1 cellular context compared by ENCODE assay signal in the genomic region with DNA sequence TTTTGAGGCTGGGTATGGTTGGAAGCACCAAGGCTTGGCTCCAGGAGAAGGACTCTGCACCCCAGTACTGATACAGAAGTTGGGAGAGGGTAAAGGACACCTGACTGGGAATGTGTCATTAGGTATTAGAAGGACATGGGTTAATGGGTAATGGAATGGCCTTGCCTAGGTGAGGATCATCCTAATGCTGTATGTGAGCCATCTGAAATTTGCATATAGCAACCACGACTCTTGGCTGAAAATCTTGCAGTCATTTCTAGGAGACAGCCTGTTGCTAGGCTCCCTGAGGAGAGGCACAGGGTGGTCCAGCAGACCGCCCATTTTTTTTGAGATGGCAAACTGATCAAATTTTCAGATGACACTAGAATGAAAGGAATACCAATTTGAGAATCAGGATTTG.
TF ChIP-seq lines count a peak whose summit lies in the region.

No MANE protein-coding gene starts in this region.

TF ChIP-seq in GM12878, 131 proteins besides CTCF, POLR2A, EP300 and RAD21 (continued from another document):
- TF ChIP-seq, protein P1, sequence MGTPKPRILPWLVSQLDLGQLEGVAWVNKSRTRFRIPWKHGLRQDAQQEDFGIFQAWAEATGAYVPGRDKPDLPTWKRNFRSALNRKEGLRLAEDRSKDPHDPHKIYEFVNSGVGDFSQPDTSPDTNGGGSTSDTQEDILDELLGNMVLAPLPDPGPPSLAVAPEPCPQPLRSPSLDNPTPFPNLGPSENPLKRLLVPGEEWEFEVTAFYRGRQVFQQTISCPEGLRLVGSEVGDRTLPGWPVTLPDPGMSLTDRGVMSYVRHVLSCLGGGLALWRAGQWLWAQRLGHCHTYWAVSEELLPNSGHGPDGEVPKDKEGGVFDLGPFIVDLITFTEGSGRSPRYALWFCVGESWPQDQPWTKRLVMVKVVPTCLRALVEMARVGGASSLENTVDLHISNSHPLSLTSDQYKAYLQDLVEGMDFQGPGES (IDR thresholded peaks at IDR 0.05) = no peak
- no peak for TF ChIP-seq NR2F1 (conservative IDR thresholded peaks at IDR 0.05)
- TF ChIP-seq SP1 (IDR thresholded peaks at IDR 0.05; ENCODE audit: low read depth, low read length) = no peak
